8 cellular contexts compared by ENCODE assay signal in genomic region chr1:212782422-212783154, GRCh38. TPM values are rescaled to one million over a fixed set of nuclear protein-coding genes. Genes with fewer than 3 reads are reported as not detected.
A peak's percentile ranks its signal among the peaks of the same experiment; 100 is the strongest.
DNase-seq lines count a peak whose midpoint lies in the region; ATAC-seq and TF ChIP-seq lines count a peak whose summit lies in the region.

No MANE protein-coding gene starts in this region.

- WGBS in heart right ventricle, 2 donors = 92 to 95% methylated on average over 3 of the region's 3 CpGs
- WGBS in stomach, 5 donors = 81 to 92% (median 90%) methylated on average over 3 of the region's 3 CpGs

- TF ChIP-seq CTCF in WERI-Rb-1 (IDR thresholded peaks at IDR 0.05; ENCODE audit: low read depth, low read length) (peak; percentile 30; the same call in 1 of the 2 replicates), heart right ventricle (IDR thresholded peaks at IDR 0.05) (peak; percentile 39 to 69 (median 64)), stomach (IDR thresholded peaks at IDR 0.05) (peak in 5 of 7 experiments; percentile 37 to 59 (median 44))

- H3K27ac ChIP-seq in WERI-Rb-1 = no peak overlapping the region
- peak overlapping the region in 1 of 10 donors; percentile 28 for H3K27ac ChIP-seq in heart right ventricle
- H3K27ac ChIP-seq in stomach = peak overlapping the region in 1 of 5 donors; percentile 40

- H3K4me3 ChIP-seq in MG63 (no peak overlapping the region), WERI-Rb-1 (ENCODE audit: low read depth, low read length) (no peak overlapping the region), heart right ventricle (no peak overlapping the region), stomach (no peak overlapping the region)

- H3K27me3 ChIP-seq in MG63 = no peaks in the 10 kb centered on the region
- no peaks in the 10 kb centered on the region for H3K27me3 ChIP-seq in WERI-Rb-1 (ENCODE audit: insufficient read depth, low read depth, severe bottlenecking)
- H3K27me3 ChIP-seq in heart right ventricle = no peaks in the 10 kb centered on the region
- no peaks in the 10 kb centered on the region for H3K27me3 ChIP-seq in stomach

- TF ChIP-seq POLR2A in stomach (IDR thresholded peaks at IDR 0.05) = no peak

- peaks cover 38% of the 10 kb centered on the region for H3K36me3 ChIP-seq in MG63
- H3K36me3 ChIP-seq in WERI-Rb-1 = peaks cover 70% of the 10 kb centered on the region
- peaks cover 0 to 72% (median 24%) of the 10 kb centered on the region in 9 donors for H3K36me3 ChIP-seq in heart right ventricle
- peaks cover 11 to 69% (median 59%) of the 10 kb centered on the region in 4 donors for H3K36me3 ChIP-seq in stomach

- intact Hi-C loops in heart right ventricle (cut with DNase I) = loop anchor here in 9 of 10 donors (1.0 to 10.0 kb wide), 7 partner anchors 35 to 308 kb away; no protein-coding TSS in a partner anchor
- intact Hi-C loops in stomach (cut with DNase I; ENCODE audit: low total_unique reads) = no loop called here

- peaks cover 0 to 17% (median 0%) of the 10 kb centered on the region in 9 donors for H3K4me1 ChIP-seq in heart right ventricle
- H3K4me1 ChIP-seq in stomach = no peaks in the 10 kb centered on the region

- TF ChIP-seq EP300 in stomach (IDR thresholded peaks at IDR 0.05) = no peak

- DNase-seq in NCI-H2081 (lab: John Stamatoyannopoulos, UW) = peak; percentile 23 to 41
- no peak for DNase-seq in NCI-H2081 treated with DMSO at 0.1 percent for 48 hours (lab: John Stamatoyannopoulos, UW)
- DNase-seq in MG63 = peak; percentile 31
- DNase-seq in WERI-Rb-1 = no peak
- DNase-seq in heart right ventricle = no peak
- DNase-seq in stomach = no peak
- no peak for DNase-seq in NCI-H1436 treated with DMSO at 0.1 percent for 48 hours (lab: John Stamatoyannopoulos, UW)

- peak in 3 of 8 donors; percentile 53 to 59 (median 57) for ATAC-seq in heart right ventricle
- no peak for ATAC-seq in HG02759 (IDR thresholded peaks at IDR 0.05; ENCODE audit: unreplicated experiment)

- no peaks in the 10 kb centered on the region for H3K9me3 ChIP-seq in MG63
- H3K9me3 ChIP-seq in WERI-Rb-1 (ENCODE audit: severe bottlenecking) = no peaks in the 10 kb centered on the region
- no peaks in the 10 kb centered on the region for H3K9me3 ChIP-seq in heart right ventricle
- no peaks in the 10 kb centered on the region for H3K9me3 ChIP-seq in stomach

RNA-seq across cellular contexts. Expression of gene NSL1, which starts 9.0 kb away (rescaled TPM):
- total RNA-seq in MG63 (2014; rRNA removed; shearing (Covaris generic); ENCODE audit: low replicate concordance) = 69.0 and 100 TPM in 2 replicates
- total RNA-seq in heart right ventricle (10 to 100 TPM; 19.1 to 30.1 (median 24.3) TPM), stomach (100 to 1,000 TPM in 1 of 5 donors, 10 to 100 TPM in 4; 23.2 to 170 (median 54.2) TPM)
- polyA plus RNA-seq in heart right ventricle (10 to 100 TPM in 1 of 2 donors, 1 to 10 TPM in 1; 9.4 to 21.3 TPM), stomach (10 to 100 TPM; 10.2 to 23.8 (median 21.8) TPM)

RNA-seq across cellular contexts. Expression of gene TATDN3, which starts 9.1 kb away (rescaled TPM):
- 15.6 and 19.5 TPM in 2 replicates for total RNA-seq in MG63 (2014; rRNA removed; shearing (Covaris generic); ENCODE audit: low replicate concordance)
- total RNA-seq in heart right ventricle (10 to 100 TPM; 20.7 to 38.8 (median 26.5) TPM), stomach (10 to 100 TPM in 2 of 5 donors, 1 to 10 TPM in 3; 2.6 to 52.2 (median 9.3) TPM)
- polyA plus RNA-seq in heart right ventricle (10 to 100 TPM; 12.9 to 23.4 TPM), stomach (10 to 100 TPM in 2 of 3 donors, 1 to 10 TPM in 1; 8.1 to 11.2 (median 11.1) TPM)

Comparison
In these comparisons a context has a peak if more than half of its experiments do, and no peak if none do; other contexts are left out.
1. DNase-seq: peak in NCI-H2081 (2 of 2) and MG63 (single experiment); none in NCI-H2081 treated with DMSO at 0.1 percent for 48 hours (single experiment), WERI-Rb-1 (single experiment), heart right ventricle (0 of 2), stomach (single experiment) and NCI-H1436 treated with DMSO at 0.1 percent for 48 hours (single experiment).
2. Peak in every context shown above with its lines, with median percentiles within 50 percentile points of each other: CTCF ChIP-seq.